Comparison of ENCODE assay signal across 8 cellular contexts in genomic region chr10:1057106-1057657, GRCh38. TPM values are rescaled to one million over a fixed set of nuclear protein-coding genes. Genes with fewer than 3 reads are reported as not detected.
DNase-seq lines count a peak whose midpoint lies in the region; ATAC-seq and TF ChIP-seq lines count a peak whose summit lies in the region.

No MANE protein-coding gene starts in this region.

- DNase-seq in AML-193 (lab: John Stamatoyannopoulos, UW) (peak; percentile 71 to 76), OCI-LY7 (ENCODE audit: low spot score) (peak; percentile 36), ecto neural progenitor cell (ENCODE audit: low spot score) (peak; percentile 57), NCI-H2171 (lab: John Stamatoyannopoulos, UW) (no peak), NCI-H69 (lab: John Stamatoyannopoulos, UW) (no peak)

- H3K4me1 ChIP-seq in OCI-LY7 (ENCODE audit: insufficient read depth, low read length, poor library complexity, severe bottlenecking) (peaks cover 46% of the 10 kb centered on the region), mucosa of rectum (ENCODE audit: control insufficient read depth in 2 of 2, insufficient read depth in 2 of 2, low read length in 2 of 2) (peaks cover 16 to 20% of the 10 kb centered on the region in 2 donors)

- no peaks in the 10 kb centered on the region for H3K9me3 ChIP-seq in OCI-LY7 (ENCODE audit: low read length)
- H3K9me3 ChIP-seq in mucosa of rectum (ENCODE audit: control insufficient read depth in 2 of 2, low read length in 2 of 2), result no peaks in the 10 kb centered on the region

- H3K4me3 ChIP-seq in OCI-LY7 (ENCODE audit: low read depth, low read length, poor library complexity, severe bottlenecking) (peak overlapping the region; percentile 80), mucosa of rectum (ENCODE audit: low read length in 2 of 2) (peak overlapping the region; percentile 97 to 98)

- TF ChIP-seq CTCF in OCI-LY7 (conservative IDR thresholded peaks at IDR 0.05; ENCODE audit: low read length), result no peak

- no TSS peak for BruUV-seq in OCI-LY7 (replicated peaks; lab: Mats Ljungman, UMichigan)

- peak overlapping the region; percentile 39; the same call in 1 of the 2 replicates for H2AFZ ChIP-seq in OCI-LY7 (ENCODE audit: low read length)

- peak overlapping the region; percentile 89 for H3K27ac ChIP-seq in OCI-LY7 (ENCODE audit: low read depth, low read length, poor library complexity, severe bottlenecking)
- H3K27ac ChIP-seq in mucosa of rectum (ENCODE audit: low read depth in 2 of 2, low read length in 2 of 2), result peak overlapping the region; percentile 95 to 98

- H3K9ac ChIP-seq in mucosa of rectum (ENCODE audit: low read depth in 1 of 2, low read length in 2 of 2), result peak overlapping the region; percentile 96 to 97

- CTCF ChIA-PET in OCI-LY7 (lab: Charles Lee; ENCODE audit: unreplicated experiment), result no interaction called here

- H3K27me3 ChIP-seq in mucosa of rectum (ENCODE audit: control insufficient read depth in 2 of 2, insufficient read depth in 2 of 2, low read length in 2 of 2), result no peaks in the 10 kb centered on the region

- peak; percentile 9 for ATAC-seq in GM21360 (IDR thresholded peaks at IDR 0.05; ENCODE audit: unreplicated experiment)
- no peak for ATAC-seq in HG02642 (IDR thresholded peaks at IDR 0.05; ENCODE audit: poor library complexity, unreplicated experiment)

- H3K9me2 ChIP-seq in OCI-LY7 (ENCODE audit: insufficient read depth, low read length), result no peaks in the 10 kb centered on the region

- peaks cover 42% of the 10 kb centered on the region for H3K36me3 ChIP-seq in OCI-LY7 (ENCODE audit: insufficient read depth, low read length)
- peaks cover 0 to 21% of the 10 kb centered on the region in 2 donors for H3K36me3 ChIP-seq in mucosa of rectum (ENCODE audit: control insufficient read depth in 2 of 2, insufficient read depth in 2 of 2, low read length in 2 of 2)

- H4K20me1 ChIP-seq in OCI-LY7 (ENCODE audit: insufficient read depth, low read length), result peaks cover 31% of the 10 kb centered on the region

- intact Hi-C loops in OCI-LY7 (cut with micrococcal nuclease; ENCODE audit: unreplicated experiment), result loop anchor here (1.0 kb wide), 1 partner anchor 8 kb away; the partner anchor contains the start of gene IDI1

- H3K79me2 ChIP-seq in OCI-LY7 (ENCODE audit: insufficient read depth, low read depth, low read length), result peaks cover 92% of the 10 kb centered on the region

- peak overlapping the region; percentile 95 for H3K4me2 ChIP-seq in OCI-LY7 (ENCODE audit: low read length)

- POLR2A ChIA-PET in OCI-LY7 (lab: Charles Lee), result interaction anchor here (0.6 to 1.0 kb wide), 5 partner anchors 8 to 138 kb away, joined by 3 to 7 read pairs (median 3); partner anchors contain the start of gene IDI1

RNA-seq across cellular contexts. Expression of gene WDR37, which starts 1.0 kb away (rescaled TPM):
- 8.5 and 9.7 TPM in 2 replicates for total RNA-seq in OCI-LY7 (2014; rRNA removed; shearing (Covaris generic))
- 18.9 and 19.9 TPM in 2 replicates for total RNA-seq in OCI-LY7 (2022)

RNA-seq across cellular contexts. Expression of gene IDI1, which starts 8.3 kb away (rescaled TPM):
- 98.2 and 112 TPM in 2 replicates for total RNA-seq in OCI-LY7 (2014; rRNA removed; shearing (Covaris generic))
- total RNA-seq in OCI-LY7 (2022), result 105 and 106 TPM in 2 replicates

RNA-seq across cellular contexts. Expression of gene IDI2, which starts 31.5 kb away (rescaled TPM):
- total RNA-seq in OCI-LY7 (2014; rRNA removed; shearing (Covaris generic)), result not detected in 2 replicates
- total RNA-seq in OCI-LY7 (2022), result not detected in 2 replicates

Comparison
In these comparisons a context has a peak if more than half of its experiments do, and no peak if none do; other contexts are left out.
1. DNase-seq: peak in AML-193 (2 of 2), OCI-LY7 (single experiment) and ecto neural progenitor cell (single experiment); none in NCI-H2171 (single experiment) and NCI-H69 (single experiment).